In genomic region chr5:159933531-159934485, GRCh38 we compare ENCODE assay signal across 20 cellular contexts. TPM values are rescaled to one million over a fixed set of nuclear protein-coding genes. Genes with fewer than 3 reads are reported as not detected.
DNase-seq lines count a peak whose midpoint lies in the region; ATAC-seq and TF ChIP-seq lines count a peak whose summit lies in the region.
"Had no signal": no experiment of that assay in that cellular context is flagged by ENCODE, and none has a peak within 500 bp of the region (broad histone marks: within the 10 kb centered on the region; RNA-seq: fewer than 3 reads in every experiment).

No MANE protein-coding gene starts in this region.

- intact Hi-C loops in Right ventricle myocardium inferior (cut with DNase I) = no loop called here
- intact Hi-C loops in cardiac septum (cut with DNase I) = no loop called here
- intact Hi-C loops in right lobe of liver (cut with DNase I) = no loop called here
- intact Hi-C loops in thyroid gland (cut with DNase I) = no loop called here

- H3K9me3 ChIP-seq in right lobe of liver = no peaks in the 10 kb centered on the region
- no peaks in the 10 kb centered on the region for H3K9me3 ChIP-seq in thyroid gland
- H3K9me3 ChIP-seq in tibial nerve = no peaks in the 10 kb centered on the region
- H3K9me3 ChIP-seq: A549, BLaER1 had no signal

- ATAC-seq in Right ventricle myocardium inferior = peak; percentile 23
- peak; percentile 78 to 95 (median 88) for ATAC-seq in right lobe of liver
- ATAC-seq: A549; activated naive CD4-positive, alpha-beta T cell treated with anti-CD3 and anti-CD28 coated beads, Interleukin-2, amount 50 U/mL, for 72 hours; WTC11 had no signal

- 48% methylated on average over 7 of the region's 10 CpGs for WGBS in right lobe of liver (ENCODE audit: insufficient coverage, low coverage, low lambda C conversion rate, missing lambda C conversion rate)
- WGBS in thyroid gland, 2 donors = 53 to 65% methylated on average over 10 of the region's 10 CpGs
- 72% methylated on average over 10 of the region's 10 CpGs for WGBS in tibial nerve, 2 donors

- H3K36me3 ChIP-seq in right lobe of liver (no peaks in the 10 kb centered on the region), thyroid gland (no peaks in the 10 kb centered on the region), tibial nerve (no peaks in the 10 kb centered on the region)
- H3K36me3 ChIP-seq: BLaER1 had no signal

- DNase-seq in Right ventricle myocardium inferior (ENCODE audit: missing footprints) = no peak
- DNase-seq in cardiac septum (ENCODE audit: low spot score) = no peak
- peak; percentile 49 for DNase-seq in astrocyte of the hippocampus (ENCODE audit: low read depth, low spot score)
- peak in 2 of 3 donors; percentile 51 to 59 for DNase-seq in right lobe of liver
- peak; percentile 51 to 54 for DNase-seq in thyroid gland
- DNase-seq in tibial nerve (ENCODE audit: low spot score in 2 of 2) = no peak
- no peak for DNase-seq in medulla oblongata (ENCODE audit: extremely low spot score)
- no peak for DNase-seq in GM13976 (ENCODE audit: low spot score)
- DNase-seq: activated CD4-positive, alpha-beta T cell treated with anti-CD3 and anti-CD28 coated beads, Interleukin-2, amount 50 U/mL, for 4 hours; activated T-cell treated with anti-CD3 and anti-CD28 coated beads, Interleukin-2, amount 50 U/mL, for 24 hours; NCI-H1105 treated with DMSO at 0.1 percent for 48 hours; NCI-H2081 treated with DMSO at 0.1 percent for 48 hours; stimulated activated CD4-positive, alpha-beta T cell treated with anti-CD3 and anti-CD28 coated beads, Interleukin-4, amount 100 ng/mL, for 24 hours had no signal

- in situ Hi-C loops in GM13976 (cut with MboI; ENCODE audit: low sequenced_read_pairs, unreplicated experiment) = no loop called here

- no peak overlapping the region for H3K4me3 ChIP-seq in right lobe of liver
- no peak overlapping the region for H3K4me3 ChIP-seq in thyroid gland (replicated peaks in 1 of 3)
- H3K4me3 ChIP-seq in tibial nerve = no peak overlapping the region
- H3K4me3 ChIP-seq: A549, BLaER1, smooth muscle cell had no signal

- TF ChIP-seq CTCF in right lobe of liver (IDR thresholded peaks at IDR 0.05) = no peak
- no peak for TF ChIP-seq CTCF in thyroid gland (IDR thresholded peaks at IDR 0.05)
- no peak for TF ChIP-seq CTCF in tibial nerve (IDR thresholded peaks at IDR 0.05)
- TF ChIP-seq CTCF in GM13976 (IDR thresholded peaks at IDR 0.05; ENCODE audit: borderline replicate concordance, control extremely low read depth, extremely low read depth, insufficient read depth, missing control alignments) = no peak

- no peak for TF ChIP-seq EP300 in tibial nerve (IDR thresholded peaks at IDR 0.05)

- no peaks in the 10 kb centered on the region for H3K27me3 ChIP-seq in right lobe of liver
- no peaks in the 10 kb centered on the region for H3K27me3 ChIP-seq in thyroid gland
- no peaks in the 10 kb centered on the region for H3K27me3 ChIP-seq in tibial nerve
- H3K27me3 ChIP-seq: BLaER1 had no signal

- TF ChIP-seq POLR2A in right lobe of liver (IDR thresholded peaks at IDR 0.05) = no peak
- no peak for TF ChIP-seq POLR2A in thyroid gland (IDR thresholded peaks at IDR 0.05)
- TF ChIP-seq POLR2A in tibial nerve (IDR thresholded peaks at IDR 0.05) = no peak

- peaks cover 0 to 12% (median 4%) of the 10 kb centered on the region in 4 donors for H3K4me1 ChIP-seq in right lobe of liver
- H3K4me1 ChIP-seq in thyroid gland = peaks cover 2 to 5% of the 10 kb centered on the region in 2 donors
- no peaks in the 10 kb centered on the region for H3K4me1 ChIP-seq in tibial nerve
- H3K4me1 ChIP-seq: BLaER1 had no signal

- H3K27ac ChIP-seq in right lobe of liver (no peak overlapping the region), thyroid gland (no peak overlapping the region), tibial nerve (no peak overlapping the region)
- H3K27ac ChIP-seq: A549, BLaER1 had no signal

RNA-seq across cellular contexts. Expression of gene ADRA1B, which starts 17.5 kb away (rescaled TPM):
- total RNA-seq in Right ventricle myocardium inferior = 2.7 TPM
- total RNA-seq in cardiac septum = 4.9 TPM
- 10 to 100 TPM in 3 of 6 experiments, 1 to 10 TPM in 3; 7.8 to 17.1 (median 10.2) TPM for total RNA-seq in right lobe of liver
- 10 to 100 TPM in 1 of 4 donors, 1 to 10 TPM in 3; 1.2 to 13.2 (median 3.1) TPM for total RNA-seq in thyroid gland
- 1 to 10 TPM; 3.6 to 6.9 (median 6.2) TPM for total RNA-seq in tibial nerve
- total RNA-seq: activated naive CD4-positive, alpha-beta T cell treated with anti-CD3 and anti-CD28 coated beads, Interleukin-2, amount 50 U/mL, for 72 hours; endothelial cell of umbilical vein; T-helper 2 cell treated with Interferon-gamma antibody and Interleukin-4, amounts not matched to agents 100 ng/mL and 5 ng/mL, for 36 hours had no signal

Comparison
In these comparisons a context has a peak if more than half of its experiments do, and no peak if none do; other contexts are left out.
1. DNase-seq: peak in astrocyte of the hippocampus (single experiment), right lobe of liver (2 of 3) and thyroid gland (2 of 2); none in Right ventricle myocardium inferior (single experiment), cardiac septum (single experiment), tibial nerve (0 of 2), medulla oblongata (single experiment) and GM13976 (single experiment).